In the genomic region with DNA sequence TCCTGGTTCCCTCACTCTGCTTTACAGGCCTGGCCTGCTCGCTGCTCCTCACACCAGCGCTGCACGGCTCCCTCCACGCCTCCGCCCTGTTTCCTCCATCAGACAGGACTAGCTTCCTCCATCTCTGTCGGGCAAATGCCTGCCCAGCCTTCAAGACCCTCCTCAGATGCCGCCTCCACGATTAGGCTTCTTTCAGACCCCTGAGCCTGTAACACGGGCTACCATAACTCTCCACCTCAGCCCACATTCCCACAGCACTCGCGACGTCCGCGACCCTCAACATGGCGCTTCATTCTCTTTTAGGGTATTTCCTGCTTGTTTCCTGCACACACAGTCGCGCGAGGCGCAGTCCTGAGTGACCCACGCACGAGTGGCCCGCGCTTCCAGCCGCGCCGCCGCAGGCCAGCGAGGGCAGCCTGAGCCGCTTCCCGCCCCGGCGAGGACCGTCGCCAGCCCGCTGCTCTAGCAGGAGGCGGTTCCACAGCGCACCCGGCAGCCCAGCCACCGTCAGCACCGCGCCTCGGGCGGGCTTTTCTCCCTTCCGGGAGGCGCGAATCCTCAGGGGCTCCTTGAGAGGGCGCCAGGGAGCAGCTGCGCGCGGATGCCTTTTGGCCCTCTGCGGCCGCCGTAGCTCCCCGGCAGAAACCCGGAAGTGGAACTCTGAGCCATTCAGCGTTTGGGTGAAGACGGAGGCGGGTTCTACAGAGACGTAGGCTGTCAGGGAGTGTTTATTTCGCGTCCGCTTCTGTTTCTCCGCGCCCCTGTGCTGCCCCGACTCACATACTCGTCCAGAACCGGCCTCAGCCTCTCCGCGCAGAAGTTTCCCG, we compare ENCODE assay signal across 8 cellular contexts. TPM values are rescaled to one million over a fixed set of nuclear protein-coding genes. Genes with fewer than 3 reads are reported as not detected.
DNase-seq lines count a peak whose midpoint lies in the region; ATAC-seq and TF ChIP-seq lines count a peak whose summit lies in the region.

FRG1 (plus strand) TSS at position 695 of the 827 bp plus-strand sequence. CDS start 138 bp downstream, outside the sequence.

- ATAC-seq in GM19043 (IDR thresholded peaks at IDR 0.05; ENCODE audit: low read depth, unreplicated experiment): peak; percentile 99
- peak; percentile 100 for ATAC-seq in HG03432 (IDR thresholded peaks at IDR 0.05; ENCODE audit: unreplicated experiment)
- ATAC-seq in activated CD4-positive, CD25-positive, alpha-beta regulatory T cell treated with anti-CD3 and anti-CD28 coated beads, Interleukin-2, amount 50 U/mL, for 24 hours: peak; percentile 98

- H3K36me3 ChIP-seq in A673 (ENCODE audit: insufficient read depth, low read length, poor library complexity, severe bottlenecking): no peaks in the 10 kb centered on the region

- TSS peak; percentile 71 for BruUV-seq in A673 (replicated peaks; lab: Mats Ljungman, UMichigan)

- DNase-seq in A673 (ENCODE audit: low spot score) (peak; percentile 95), dedifferentiated amniotic fluid mesenchymal stem cell (ENCODE audit: extremely low spot score) (peak; percentile 93), lower leg skin (ENCODE audit: low spot score in 2 of 2) (peak; percentile 94 to 99), OCI-M1 (lab: John Stamatoyannopoulos, UW) (no peak)
- peak; percentile 92 to 97 (median 94) for DNase-seq in stimulated activated CD4-positive, alpha-beta T cell treated with anti-CD3 and anti-CD28 coated beads, TNF-alpha, amount 100 ng/mL, for 24 hours (ENCODE audit: low read depth in 3 of 3)

- TF ChIP-seq POLR2A in lower leg skin (IDR thresholded peaks at IDR 0.05): no peak

- no peaks in the 10 kb centered on the region for H3K27me3 ChIP-seq in A673 (replicated peaks; ENCODE audit: insufficient read depth, low read depth, low read length, poor library complexity)

- CTCF ChIA-PET in A673 (lab: Charles Lee): no interaction called here

- intact Hi-C loops in A673 (cut with micrococcal nuclease; ENCODE audit: unreplicated experiment): no loop called here
- intact Hi-C loops in lower leg skin (cut with DNase I; ENCODE audit: low total_unique reads): no loop called here

- no peaks in the 10 kb centered on the region for H3K9me3 ChIP-seq in A673 (ENCODE audit: low read depth, low read length, poor library complexity, severe bottlenecking)

- H3K4me3 ChIP-seq in A673 (ENCODE audit: low read depth, low read length, poor library complexity, severe bottlenecking) (peak within 1 kb of the TSS; percentile 91), lower leg skin (ENCODE audit: low read depth, poor library complexity, severe bottlenecking) (peak within 1 kb of the TSS; percentile 85)

- H3K4me1 ChIP-seq in A673 (ENCODE audit: insufficient read depth, low read length, poor library complexity, severe bottlenecking): no peaks in the 10 kb centered on the region

- peak within 1 kb of the TSS; percentile 80 for H3K27ac ChIP-seq in A673 (ENCODE audit: low read depth, low read length, poor library complexity, severe bottlenecking)

- 6% methylated on average over 68 to 70 of the region's 70 CpGs for whole genome bisulfite sequencing in lower leg skin, 2 donors

- peak; percentile 93 for TF ChIP-seq CTCF in A673 (conservative IDR thresholded peaks at IDR 0.05; ENCODE audit: low read depth, low read length)
- TF ChIP-seq CTCF in lower leg skin (IDR thresholded peaks at IDR 0.05): peak in 1 of 3 donors; percentile 89

- POLR2A ChIA-PET in A673 (lab: Charles Lee; ENCODE audit: low non-redundant PET): no interaction called here

RNA-seq across cellular contexts. Expression of gene FRG1, which starts in this region (rescaled TPM):
- 62.8 and 69.8 TPM in 2 replicates for total RNA-seq in A673 (2021)
- 10 to 100 TPM; 29.6 to 41.3 (median 39.6) TPM for total RNA-seq in lower leg skin
